ENCODE assay signal across 27 cellular contexts in genomic region chr17:74516561-74516960, GRCh38. TPM values are rescaled to one million over a fixed set of nuclear protein-coding genes. Genes with fewer than 3 reads are reported as not detected.
"Had no signal": no experiment of that assay in that cellular context is flagged by ENCODE, and none has a peak within 500 bp of the region (broad histone marks: within the 10 kb centered on the region; RNA-seq: fewer than 3 reads in every experiment).

No MANE protein-coding gene starts in this region.

- H3K36me3 Mint-ChIP-seq: T-cell had no signal

- ATAC-seq: activated naive CD4-positive, alpha-beta T cell treated with anti-CD3 and anti-CD28 coated beads, Interleukin-2, amount 50 U/mL, for 72 hours; T-cell had no signal

- H3K27ac Mint-ChIP-seq: activated B cell treated with CpG ODN at 0.5 μM for 24 hours; activated CD4-positive, alpha-beta memory T cell treated with anti-CD3 and anti-CD28 coated beads for 36 hours; activated CD4-positive, alpha-beta T cell treated with anti-CD3 and anti-CD28 coated beads, Interleukin-2, amount 10 ng/mL, durations not matched to agents 7 days and 5 days; activated naive CD4-positive, alpha-beta T cell treated with anti-CD3 and anti-CD28 coated beads, Interleukin-2, amount 50 U/mL, for 72 hours; activated T-cell treated with anti-CD3 and anti-CD28 coated beads, Interleukin-2, amount 50 U/mL, for 24 hours; activated T-helper 1 cell treated with anti-CD3 and anti-CD28 coated beads, Interleukin-12 subunit alpha, Interleukin-12 subunit beta, Interleukin-2, Interleukin-4 antibody, amounts not matched to agents 30 ng/mL and 10 ng/mL and 1 ng/mL, durations not matched to agents 14 hours and 24 hours and 36 hours; T-cell had no signal

- H3K4me3 Mint-ChIP-seq: activated B cell treated with CpG ODN at 0.5 μM for 24 hours; activated CD4-positive, alpha-beta memory T cell treated with anti-CD3 and anti-CD28 coated beads for 36 hours; activated CD4-positive, alpha-beta T cell treated with anti-CD3 and anti-CD28 coated beads, Interleukin-2, amount 10 ng/mL, durations not matched to agents 7 days and 5 days; activated T-cell treated with anti-CD3 and anti-CD28 coated beads, Interleukin-2, amount 50 U/mL, for 24 hours; activated T-helper 1 cell treated with anti-CD3 and anti-CD28 coated beads, Interleukin-12 subunit alpha, Interleukin-12 subunit beta, Interleukin-2, Interleukin-4 antibody, amounts not matched to agents 30 ng/mL and 10 ng/mL and 1 ng/mL, durations not matched to agents 14 hours and 24 hours and 36 hours; T-cell had no signal

- DNase-seq: activated B cell treated with CpG ODN at 0.5 μM for 24 hours; activated CD4-positive, alpha-beta memory T cell treated with anti-CD3 and anti-CD28 coated beads for 36 hours; activated CD4-positive, alpha-beta T cell treated with anti-CD3 and anti-CD28 coated beads, Interleukin-2, amount 10 ng/mL, durations not matched to agents 7 days and 5 days; activated effector memory CD4-positive, alpha-beta T cell treated with anti-CD3 and anti-CD28 coated beads, Interleukin-2, amount 50 U/mL, for 16 hours; activated naive CD4-positive, alpha-beta T cell treated with Interleukin-2 at 50 U/mL for 16 hours; activated T-cell treated with anti-CD3 and anti-CD28 coated beads, Interleukin-2, amount 50 U/mL, for 24 hours; amygdala; brain microvascular endothelial cell; NCI-H1092; NCI-H1417; NCI-H1930; NCI-H2171 treated with DMSO at 0.1 percent for 48 hours; NCI-H226; NCI-H526; NCI-H774; SIG-M5; T-cell; T-helper 2 cell; T1000 had no signal

RNA-seq across cellular contexts. Expression of gene CD300LB, which starts 14.7 kb away (rescaled TPM):
- total RNA-seq: activated B cell treated with CpG ODN at 0.5 μM for 24 hours; activated CD4-positive, alpha-beta memory T cell treated with anti-CD3 and anti-CD28 coated beads for 36 hours; activated CD4-positive, alpha-beta T cell treated with anti-CD3 and anti-CD28 coated beads, Interleukin-2, amount 10 ng/mL, durations not matched to agents 7 days and 5 days; activated CD8-positive, alpha-beta memory T cell treated with anti-CD3 and anti-CD28 coated beads for 36 hours; activated naive CD4-positive, alpha-beta T cell treated with anti-CD3 and anti-CD28 coated beads, Interleukin-2, amount 50 U/mL, for 72 hours; activated T-helper 1 cell treated with anti-CD3 and anti-CD28 coated beads, Interleukin-12 subunit alpha, Interleukin-12 subunit beta, Interleukin-2, Interleukin-4 antibody, amounts not matched to agents 30 ng/mL and 10 ng/mL and 1 ng/mL, durations not matched to agents 14 hours and 24 hours and 36 hours; cardiac muscle cell; MCF 10A; NCI-H460; OCI-LY7; RPMI7951; T-cell had no signal

RNA-seq across cellular contexts. Expression of gene CD300C, which starts 29.4 kb away (rescaled TPM):
- total RNA-seq: activated CD8-positive, alpha-beta memory T cell treated with anti-CD3 and anti-CD28 coated beads for 36 hours; MCF 10A; OCI-LY7; RPMI7951 had no signal

RNA-seq across cellular contexts. Expression of gene CD300A, which starts 50.1 kb away (rescaled TPM):
- total RNA-seq: MCF 10A, NCI-H460, RPMI7951 had no signal

RNA-seq across cellular contexts. Expression of gene CD300H, which starts 50.7 kb away (rescaled TPM):
- total RNA-seq: activated B cell treated with CpG ODN at 0.5 μM for 24 hours; activated CD4-positive, alpha-beta memory T cell treated with anti-CD3 and anti-CD28 coated beads for 36 hours; activated CD4-positive, alpha-beta T cell treated with anti-CD3 and anti-CD28 coated beads, Interleukin-2, amount 10 ng/mL, durations not matched to agents 7 days and 5 days; activated CD8-positive, alpha-beta memory T cell treated with anti-CD3 and anti-CD28 coated beads for 36 hours; activated naive CD4-positive, alpha-beta T cell treated with anti-CD3 and anti-CD28 coated beads, Interleukin-2, amount 50 U/mL, for 72 hours; activated T-helper 1 cell treated with anti-CD3 and anti-CD28 coated beads, Interleukin-12 subunit alpha, Interleukin-12 subunit beta, Interleukin-2, Interleukin-4 antibody, amounts not matched to agents 30 ng/mL and 10 ng/mL and 1 ng/mL, durations not matched to agents 14 hours and 24 hours and 36 hours; cardiac muscle cell; MCF 10A; NCI-H460; OCI-LY7; RPMI7951; T-cell had no signal
